Comparison of ENCODE assay signal across 8 cellular contexts in genomic region chr12:46556105-46556559, GRCh38.
DNase-seq lines count a peak whose midpoint lies in the region; ATAC-seq and TF ChIP-seq lines count a peak whose summit lies in the region.

No MANE protein-coding gene starts in this region.

- H3K79me2 ChIP-seq in ACC112 (ENCODE audit: control insufficient read depth, insufficient read depth, low read length, unreplicated experiment) = no peaks in the 10 kb centered on the region

- no peaks in the 10 kb centered on the region for H3K36me3 ChIP-seq in ACC112 (ENCODE audit: insufficient read depth, low read length)
- no peaks in the 10 kb centered on the region for H3K36me3 ChIP-seq in mucosa of descending colon (ENCODE audit: low read depth)

- no peaks in the 10 kb centered on the region for H3K27me3 ChIP-seq in ACC112 (ENCODE audit: insufficient read depth, low read length)

- TF ChIP-seq CTCF in epithelial cell of esophagus (IDR thresholded peaks at IDR 0.05; ENCODE audit: insufficient read depth, low read depth, low read length, missing control alignments) (no peak), mucosa of descending colon (IDR thresholded peaks at IDR 0.05) (no peak)

- peak; percentile 25 for ATAC-seq in mucosa of descending colon
- no peak for ATAC-seq in HG02763 (IDR thresholded peaks at IDR 0.05; ENCODE audit: unreplicated experiment)
- no peak for ATAC-seq in GM21360 (IDR thresholded peaks at IDR 0.05; ENCODE audit: unreplicated experiment)

- H3K4me3 ChIP-seq in ACC112 (ENCODE audit: low read depth, low read length) (peak overlapping the region; percentile 66), epithelial cell of esophagus (ENCODE audit: low read length) (no peak overlapping the region), mucosa of descending colon (no peak overlapping the region)

- H3K9me3 ChIP-seq in mucosa of descending colon = no peaks in the 10 kb centered on the region

- DNase-seq in NCI-H2196 (lab: John Stamatoyannopoulos, UW; ENCODE audit: unreplicated experiment) (peak; percentile 23), epithelial cell of esophagus (ENCODE audit: low read depth) (peak; percentile 88), mucosa of descending colon (no peak), NCI-H526 treated with DMSO at 0.1 percent for 48 hours (lab: John Stamatoyannopoulos, UW) (no peak), activated T-cell treated with anti-CD3 and anti-CD28 coated beads for 4 hours (no peak)

- peak overlapping the region; percentile 99 for H3K27ac ChIP-seq in ACC112 (ENCODE audit: low read depth, low read length)

- intact Hi-C loops in mucosa of descending colon (cut with DNase I, micrococcal nuclease) = no loop called here

- H3K4me1 ChIP-seq in ACC112 (ENCODE audit: control insufficient read depth, insufficient read depth, low read length, unreplicated experiment) (peaks cover 79% of the 10 kb centered on the region), mucosa of descending colon (ENCODE audit: low read depth) (no peaks in the 10 kb centered on the region)

- no peak overlapping the region for H2AFZ ChIP-seq in ACC112 (ENCODE audit: low read length, unreplicated experiment)

Comparison
In these comparisons a context has a peak if more than half of its experiments do, and no peak if none do; other contexts are left out.
1. DNase-seq: peak in NCI-H2196 (single experiment) and epithelial cell of esophagus (single experiment); none in mucosa of descending colon (0 of 3), NCI-H526 treated with DMSO at 0.1 percent for 48 hours (single experiment) and activated T-cell treated with anti-CD3 and anti-CD28 coated beads for 4 hours (single experiment).